Comparison of ENCODE assay signal across 7 cellular contexts in genomic region chr7:65750511-65751344, GRCh38.
A peak's percentile ranks its signal among the peaks of the same experiment; 100 is the strongest.
DNase-seq lines count a peak whose midpoint lies in the region; ATAC-seq and TF ChIP-seq lines count a peak whose summit lies in the region.

No MANE protein-coding gene starts in this region.

- in situ Hi-C loops in astrocyte of the cerebellum (cut with HindIII; ENCODE audit: low sequenced_read_pairs): no loop called here

- ATAC-seq in GM18519 (IDR thresholded peaks at IDR 0.05; ENCODE audit: low FRiP score, unreplicated experiment): peak; percentile 96
- peak; percentile 100 for ATAC-seq in HG03039 (IDR thresholded peaks at IDR 0.05; ENCODE audit: unreplicated experiment)

- DNase-seq in NCI-H2029 treated with DMSO at 0.1 percent for 48 hours (lab: John Stamatoyannopoulos, UW): peak; percentile 74
- peak; percentile 82 for DNase-seq in T-helper 9 cell
- DNase-seq in astrocyte of the cerebellum (ENCODE audit: low read depth): peak; percentile 56
- peak; percentile 88 to 89 for DNase-seq in hippocampal formation (lab: John Stamatoyannopoulos, UW)
- DNase-seq in retinal pigment epithelial cell (ENCODE audit: low read depth): peak; percentile 54

- no peak for TF ChIP-seq CTCF in astrocyte of the cerebellum (IDR thresholded peaks at IDR 0.05; ENCODE audit: low read depth, low read length, missing control alignments)
- TF ChIP-seq CTCF in retinal pigment epithelial cell (conservative IDR thresholded peaks at IDR 0.05; ENCODE audit: low read depth, low read length): no peak

- H3K4me3 ChIP-seq in astrocyte of the cerebellum (ENCODE audit: low read depth, low read length): peak overlapping the region; percentile 94
- H3K4me3 ChIP-seq in retinal pigment epithelial cell (ENCODE audit: low read length): peak overlapping the region; percentile 82

Comparison
In these comparisons a context has a peak if more than half of its experiments do, and no peak if none do; other contexts are left out.
1. Peak in every context shown above with its lines: DNase-seq, ATAC-seq and H3K4me3 ChIP-seq.